ENCODE assay signal across 8 cellular contexts in the genomic region with DNA sequence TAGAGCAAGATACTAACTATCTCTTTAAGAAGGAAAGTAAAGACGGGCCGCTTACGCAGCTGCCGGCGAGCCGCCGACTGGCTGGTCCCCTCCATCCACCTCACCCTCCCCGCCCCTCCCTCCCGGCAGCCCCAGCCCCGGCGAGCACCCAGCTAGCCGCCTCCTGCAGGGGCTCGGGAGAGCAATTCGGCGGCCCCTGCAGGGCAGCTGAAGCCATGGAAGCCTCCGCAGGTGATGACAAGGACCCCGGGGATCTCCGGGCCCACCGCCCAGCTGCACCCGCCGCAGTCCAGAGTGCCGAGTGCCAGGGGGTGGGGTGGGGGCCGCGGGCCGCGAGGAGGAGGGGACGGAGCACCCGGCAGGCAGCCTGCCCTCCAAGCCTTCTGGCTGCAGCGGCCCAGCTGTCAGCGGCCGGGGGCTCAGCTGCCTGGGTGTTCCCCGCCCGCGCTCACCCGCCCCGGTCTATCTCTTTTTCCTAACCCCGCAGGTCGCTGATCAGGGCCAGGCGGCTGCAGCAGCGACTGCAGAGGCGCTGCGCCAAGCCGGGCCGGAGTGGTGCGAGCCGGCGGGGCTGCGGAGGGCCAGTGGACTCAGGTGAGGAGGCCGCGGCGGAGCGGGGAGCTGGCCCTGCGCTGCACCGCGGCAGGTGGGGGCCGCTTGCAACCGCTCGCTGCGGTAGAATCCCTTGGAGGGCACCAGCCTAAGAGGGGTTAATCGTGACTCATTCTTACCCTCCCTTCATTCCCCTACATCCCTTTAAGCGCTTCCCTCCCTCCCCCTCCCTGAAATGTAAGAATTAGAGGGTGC. TPM values are rescaled to one million over a fixed set of nuclear protein-coding genes. Genes with fewer than 3 reads are reported as not detected.
DNase-seq lines count a peak whose midpoint lies in the region; ATAC-seq and TF ChIP-seq lines count a peak whose summit lies in the region.

A gene with protein sequence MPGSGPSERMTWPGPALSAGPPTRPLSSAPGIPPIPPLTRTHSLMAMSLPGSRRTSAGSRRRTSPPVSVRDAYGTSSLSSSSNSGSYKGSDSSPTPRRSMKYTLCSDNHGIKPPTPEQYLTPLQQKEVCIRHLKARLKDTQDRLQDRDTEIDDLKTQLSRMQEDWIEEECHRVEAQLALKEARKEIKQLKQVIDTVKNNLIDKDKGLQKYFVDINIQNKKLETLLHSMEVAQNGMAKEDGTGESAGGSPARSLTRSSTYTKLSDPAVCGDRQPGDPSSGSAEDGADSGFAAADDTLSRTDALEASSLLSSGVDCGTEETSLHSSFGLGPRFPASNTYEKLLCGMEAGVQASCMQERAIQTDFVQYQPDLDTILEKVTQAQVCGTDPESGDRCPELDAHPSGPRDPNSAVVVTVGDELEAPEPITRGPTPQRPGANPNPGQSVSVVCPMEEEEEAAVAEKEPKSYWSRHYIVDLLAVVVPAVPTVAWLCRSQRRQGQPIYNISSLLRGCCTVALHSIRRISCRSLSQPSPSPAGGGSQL (plus strand): TSS at position 128 of the 807 bp plus-strand sequence. CDS start 29,946 bp downstream, outside the sequence.

- H3K4me1 Mint-ChIP-seq in activated T-cell treated with anti-CD3 and anti-CD28 coated beads, Interleukin-2, amount 50 U/mL, for 24 hours (ENCODE audit: low read depth) = peaks cover 53% of the 10 kb centered on the region

- H3K9me3 Mint-ChIP-seq in activated T-cell treated with anti-CD3 and anti-CD28 coated beads, Interleukin-2, amount 50 U/mL, for 24 hours = no peaks in the 10 kb centered on the region

- no peaks in the 10 kb centered on the region for H3K79me2 ChIP-seq in DOHH2 (ENCODE audit: control insufficient read depth, low read length)

- no peak for TF ChIP-seq CTCF in DOHH2 (IDR thresholded peaks at IDR 0.05; ENCODE audit: low read depth, low read length, poor library complexity, severe bottlenecking)

- H3K36me3 ChIP-seq in DOHH2 (ENCODE audit: control insufficient read depth, low read length) (no peaks in the 10 kb centered on the region), esophagus (ENCODE audit: control insufficient read depth in 2 of 2, insufficient read depth in 2 of 2, low read length in 1 of 2) (no peaks in the 10 kb centered on the region)

- H3K4me1 ChIP-seq in DOHH2 (ENCODE audit: control insufficient read depth, low read length) (no peaks in the 10 kb centered on the region; the same call in 1 of the 2 replicates), esophagus (ENCODE audit: control insufficient read depth in 2 of 2, insufficient read depth in 2 of 2, low read length in 1 of 2) (peaks cover 0 to 2% of the 10 kb centered on the region in 2 donors)

- 1% methylated on average over 55 to 61 of the region's 61 CpGs for WGBS in esophagus, 2 donors

- H3K4me3 ChIP-seq in DOHH2 (ENCODE audit: low read length) (peak within 1 kb of the TSS; percentile 21), esophagus (ENCODE audit: low read depth in 1 of 2, low read length in 2 of 2) (peak within 1 kb of the TSS; percentile 55 to 58)

- H3K27ac ChIP-seq in DOHH2 (ENCODE audit: low read depth, low read length) (no peak within 1 kb of the TSS), esophagus (ENCODE audit: low read depth in 2 of 2, low read length in 1 of 2) (no peak within 1 kb of the TSS)

- no peaks in the 10 kb centered on the region for H3F3A ChIP-seq in DOHH2 (ENCODE audit: control insufficient read depth, insufficient read depth)

- DNase-seq in NOMO-1 treated with DMSO at 0.1 percent for 48 hours (lab: John Stamatoyannopoulos, UW; ENCODE audit: unreplicated experiment) (peak; percentile 34), mucosa of gallbladder (ENCODE audit: low spot score) (peak; percentile 76), NCI-H128 (lab: John Stamatoyannopoulos, UW; ENCODE audit: unreplicated experiment) (no peak)
- DNase-seq in activated T-cell treated with anti-CD3 and anti-CD28 coated beads, Interleukin-2, amount 50 U/mL, for 24 hours = peak; percentile 78
- peak; percentile 52 to 65 for DNase-seq in stimulated activated CD8-positive, alpha-beta memory T cell treated with anti-CD3 and anti-CD28 coated beads, Interleukin-2, amount 100 ng/mL, for 48 hours (ENCODE audit: low read depth in 2 of 2)

- H3K9me2 ChIP-seq in DOHH2 (replicated peaks; ENCODE audit: control insufficient read depth, low read length) = no peaks in the 10 kb centered on the region

- H3K9me3 ChIP-seq in DOHH2 (ENCODE audit: control insufficient read depth, insufficient read depth, low read length) = no peaks in the 10 kb centered on the region; the same call in none of the 2 replicates
- H3K9me3 ChIP-seq in esophagus (ENCODE audit: control insufficient read depth in 2 of 2, insufficient read depth in 1 of 2, low read depth in 1 of 2, low read length in 1 of 2) = no peaks in the 10 kb centered on the region

- peak within 1 kb of the TSS; percentile 84 for H3K27ac Mint-ChIP-seq in activated T-cell treated with anti-CD3 and anti-CD28 coated beads, Interleukin-2, amount 50 U/mL, for 24 hours

- peaks cover 57% of the 10 kb centered on the region for H3K27me3 ChIP-seq in DOHH2 (ENCODE audit: control insufficient read depth, low read length)
- H3K27me3 ChIP-seq in esophagus (ENCODE audit: control insufficient read depth in 1 of 2, insufficient read depth in 2 of 2, low read length in 2 of 2) = no peaks in the 10 kb centered on the region

- H3K27me3 Mint-ChIP-seq in activated T-cell treated with anti-CD3 and anti-CD28 coated beads, Interleukin-2, amount 50 U/mL, for 24 hours = no peaks in the 10 kb centered on the region

- peak; percentile 61 for ATAC-seq in HG02798 (IDR thresholded peaks at IDR 0.05; ENCODE audit: poor library complexity, unreplicated experiment)

- H3K4me3 Mint-ChIP-seq in activated T-cell treated with anti-CD3 and anti-CD28 coated beads, Interleukin-2, amount 50 U/mL, for 24 hours = peak within 1 kb of the TSS; percentile 80

- no peaks in the 10 kb centered on the region for H4K20me1 ChIP-seq in DOHH2 (ENCODE audit: control insufficient read depth, insufficient read depth, low read depth, low read length)

- H3K4me2 ChIP-seq in DOHH2 (ENCODE audit: low read length) = peak within 1 kb of the TSS; percentile 41; the same call in 1 of the 2 replicates

- H3K36me3 Mint-ChIP-seq in activated T-cell treated with anti-CD3 and anti-CD28 coated beads, Interleukin-2, amount 50 U/mL, for 24 hours (ENCODE audit: low read depth) = peaks cover 2% of the 10 kb centered on the region

RNA-seq across cellular contexts. Expression of the gene that starts here (rescaled TPM):
- 1 to 10 TPM in 1 of 2 donors, under 1 TPM in 1; 0.92 to 1.1 TPM for polyA plus RNA-seq in esophagus
- total RNA-seq in mucosa of gallbladder = 15.1 TPM
